Comparison of ENCODE assay signal across 6 cellular contexts in genomic region chr4:36043241-36043640, GRCh38.
"Had no signal": no experiment of that assay in that cellular context is flagged by ENCODE, and none has a peak within 500 bp of the region (broad histone marks: within the 10 kb centered on the region; RNA-seq: fewer than 3 reads in every experiment).

No MANE protein-coding gene starts in this region.

- H3K4me3 ChIP-seq: K562 had no signal

- H3K27ac ChIP-seq: HL-60 had no signal

- H3K27me3 Mint-ChIP-seq: IgD-negative memory B cell had no signal

- DNase-seq: IMR-90, KBM-7 had no signal

- H3K27ac Mint-ChIP-seq: IgD-negative memory B cell had no signal

- FAIRE-seq: HTR-8/SVneo, K562 had no signal

- ATAC-seq: K562 had no signal
